Comparison of ENCODE assay signal across 8 cellular contexts in the genomic region with DNA sequence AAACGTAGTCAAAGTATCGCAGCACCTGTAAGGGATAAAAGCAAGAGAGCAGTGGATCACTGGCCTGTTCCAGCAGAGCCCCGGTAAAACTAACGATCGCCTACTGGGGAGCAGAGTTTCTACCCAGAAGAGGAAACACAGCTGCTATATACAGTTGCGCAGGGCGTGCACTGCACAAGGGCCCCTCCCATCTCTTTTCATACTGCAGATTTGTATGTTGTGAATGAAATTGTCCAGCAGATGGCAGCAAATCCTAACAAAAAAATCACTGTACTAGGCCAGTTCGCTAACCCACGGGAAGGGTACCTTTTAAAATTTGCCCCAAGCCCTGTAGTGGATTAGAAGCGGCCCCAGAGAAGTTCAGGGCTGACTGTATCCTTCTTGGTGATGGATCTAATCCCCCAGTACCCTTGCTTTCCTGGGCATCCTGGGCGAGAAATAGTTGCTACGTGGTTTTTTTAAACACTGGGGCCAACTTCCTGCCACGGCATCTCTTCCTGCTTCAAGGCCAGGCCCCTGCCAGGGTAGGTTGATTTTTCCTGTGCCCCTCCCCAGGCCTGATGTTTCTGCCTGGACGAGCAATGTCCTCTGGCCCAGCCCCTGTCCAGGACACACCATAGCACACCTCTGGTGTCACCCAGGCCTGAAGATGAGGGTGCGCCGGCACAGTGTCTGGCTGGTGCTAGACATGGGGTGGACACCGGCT.
DNase-seq lines count a peak whose midpoint lies in the region; ATAC-seq and TF ChIP-seq lines count a peak whose summit lies in the region.

No MANE protein-coding gene starts in this region.

- no peak overlapping the region for H3K27ac ChIP-seq in lung (ENCODE audit: low read depth in 1 of 2, low read length in 1 of 2)

- peak; percentile 74 for TF ChIP-seq CTCF in lung (IDR thresholded peaks at IDR 0.05; ENCODE audit: control extremely low read depth, extremely low read depth)

- no peaks in the 10 kb centered on the region for H3K36me3 ChIP-seq in lung (ENCODE audit: control insufficient read depth in 2 of 2, insufficient read depth in 2 of 2, low read length in 2 of 2)

- peaks cover 0 to 4% of the 10 kb centered on the region in 2 donors for H3K4me1 ChIP-seq in lung (ENCODE audit: control insufficient read depth in 2 of 2, insufficient read depth in 2 of 2, low read length in 2 of 2)

- ATAC-seq in lung (ENCODE audit: insufficient read depth, low FRiP score) (peak; percentile 75), HG02588 (IDR thresholded peaks at IDR 0.05; ENCODE audit: unreplicated experiment) (no peak)

- H3K4me3 ChIP-seq in lung: no peak overlapping the region

- H3K27me3 ChIP-seq in lung (ENCODE audit: control insufficient read depth, insufficient read depth): no peaks in the 10 kb centered on the region

- H3K9me3 ChIP-seq in lung (ENCODE audit: control insufficient read depth in 2 of 2, insufficient read depth in 1 of 2, low read length in 1 of 2): no peaks in the 10 kb centered on the region

- DNase-seq in COLO668 (lab: John Stamatoyannopoulos, UW; ENCODE audit: unreplicated experiment): peak; percentile 44
- peak; percentile 51 for DNase-seq in HCEC 1CT
- DNase-seq in NCI-H526 treated with DMSO at 0.1 percent for 48 hours (lab: John Stamatoyannopoulos, UW): peak; percentile 13
- DNase-seq in activated CD4-positive, alpha-beta T cell treated with anti-CD3 and anti-CD28 coated beads for 48 hours: peak; percentile 70
- DNase-seq in dermis blood vessel endothelial cell: peak; percentile 86
- peak; percentile 48 for DNase-seq in lung (ENCODE audit: low spot score)
- DNase-seq in stimulated activated CD8-positive, alpha-beta memory T cell treated with anti-CD3 and anti-CD28 coated beads, Interleukin-15, amount 100 ng/mL, for 4 hours (ENCODE audit: low read depth in 2 of 2): peak; percentile 11 to 34

- WGBS in lung, 2 donors: 34 to 38% methylated on average over 17 of the region's 17 CpGs

Comparison
In these comparisons a context has a peak if more than half of its experiments do, and no peak if none do; other contexts are left out.
1. DNase-seq: peak in every context shown above with its lines; median percentile 86 in dermis blood vessel endothelial cell; 70 in activated CD4-positive, alpha-beta T cell treated with anti-CD3 and anti-CD28 coated beads for 48 hours; 51 in HCEC 1CT; 48 in lung; 44 in COLO668; 22 in stimulated activated CD8-positive, alpha-beta memory T cell treated with anti-CD3 and anti-CD28 coated beads, Interleukin-15, amount 100 ng/mL, for 4 hours; 13 in NCI-H526 treated with DMSO at 0.1 percent for 48 hours.